In genomic region chr11:34809191-34810106, GRCh38 we compare ENCODE assay signal across 1 cellular context.
TF ChIP-seq lines count a peak whose summit lies in the region.

No MANE protein-coding gene starts in this region.

TF ChIP-seq in K562, 482 proteins besides CTCF, POLR2A, EP300 and RAD21 (continued from another document and continues in another):
- TF ChIP-seq MGA (IDR thresholded peaks at IDR 0.05), result no peak
- TF ChIP-seq SFPQ (IDR thresholded peaks at IDR 0.05; ENCODE audit: low read depth, low read length), result no peak
- TF ChIP-seq CAMTA2 (CRISPR knock-in tag; conservative IDR thresholded peaks at IDR 0.05), result no peak
- no peak for TF ChIP-seq THRAP3 (IDR thresholded peaks at IDR 0.05; ENCODE audit: borderline replicate concordance)
- TF ChIP-seq KAT8 (IDR thresholded peaks at IDR 0.05; ENCODE audit: low read depth), result no peak
- TF ChIP-seq IFI16 (CRISPR knock-in tag; IDR thresholded peaks at IDR 0.05), result no peak
- TF ChIP-seq ZNF589 (CRISPR knock-in tag; IDR thresholded peaks at IDR 0.05; ENCODE audit: low read depth), result peak; percentile 89
- TF ChIP-seq U2AF2 (optimal IDR thresholded peaks at IDR 0.05; ENCODE audit: low read depth, low read length), result no peak
- peak in 1 of 2 experiments; percentile 42; a peak in 2 of 3 replicates for TF ChIP-seq CBX3 (IDR thresholded peaks at IDR 0.05; ENCODE audit: borderline replicate concordance in 1 of 2, low read length in 2 of 2)
- TF ChIP-seq HNRNPK (IDR thresholded peaks at IDR 0.05; ENCODE audit: low read depth, low read length, poor library complexity, severe bottlenecking), result no peak
- TF ChIP-seq, protein P1, sequence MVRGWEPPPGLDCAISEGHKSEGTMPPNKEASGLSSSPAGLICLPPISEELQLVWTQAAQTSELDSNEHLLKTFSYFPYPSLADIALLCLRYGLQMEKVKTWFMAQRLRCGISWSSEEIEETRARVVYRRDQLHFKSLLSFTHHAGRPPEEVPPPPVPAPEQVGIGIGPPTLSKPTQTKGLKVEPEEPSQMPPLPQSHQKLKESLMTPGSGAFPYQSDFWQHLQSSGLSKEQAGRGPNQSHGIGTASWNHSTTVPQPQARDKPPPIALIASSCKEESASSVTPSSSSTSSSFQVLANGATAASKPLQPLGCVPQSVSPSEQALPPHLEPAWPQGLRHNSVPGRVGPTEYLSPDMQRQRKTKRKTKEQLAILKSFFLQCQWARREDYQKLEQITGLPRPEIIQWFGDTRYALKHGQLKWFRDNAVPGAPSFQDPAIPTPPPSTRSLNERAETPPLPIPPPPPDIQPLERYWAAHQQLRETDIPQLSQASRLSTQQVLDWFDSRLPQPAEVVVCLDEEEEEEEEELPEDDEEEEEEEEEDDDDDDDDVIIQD (CRISPR knock-in tag; IDR thresholded peaks at IDR 0.05), result no peak
- TF ChIP-seq CHD7 (IDR thresholded peaks at IDR 0.05; ENCODE audit: low read depth, low read length), result no peak
- no peak for TF ChIP-seq BDP1 (IDR thresholded peaks at IDR 0.05; ENCODE audit: insufficient read depth, insufficient read length)
- TF ChIP-seq ZNF57 (CRISPR knock-in tag; IDR thresholded peaks at IDR 0.05), result no peak
- TF ChIP-seq MTA3 (IDR thresholded peaks at IDR 0.05; ENCODE audit: borderline replicate concordance), result peak; percentile 51; the same call in 1 of the 2 replicates
- TF ChIP-seq EGR1 (conservative IDR thresholded peaks at IDR 0.05), result no peak
- TF ChIP-seq EP400 (IDR thresholded peaks at IDR 0.05), result peak; percentile 24; the same call in 1 of the 2 replicates
- TF ChIP-seq, protein P2, sequence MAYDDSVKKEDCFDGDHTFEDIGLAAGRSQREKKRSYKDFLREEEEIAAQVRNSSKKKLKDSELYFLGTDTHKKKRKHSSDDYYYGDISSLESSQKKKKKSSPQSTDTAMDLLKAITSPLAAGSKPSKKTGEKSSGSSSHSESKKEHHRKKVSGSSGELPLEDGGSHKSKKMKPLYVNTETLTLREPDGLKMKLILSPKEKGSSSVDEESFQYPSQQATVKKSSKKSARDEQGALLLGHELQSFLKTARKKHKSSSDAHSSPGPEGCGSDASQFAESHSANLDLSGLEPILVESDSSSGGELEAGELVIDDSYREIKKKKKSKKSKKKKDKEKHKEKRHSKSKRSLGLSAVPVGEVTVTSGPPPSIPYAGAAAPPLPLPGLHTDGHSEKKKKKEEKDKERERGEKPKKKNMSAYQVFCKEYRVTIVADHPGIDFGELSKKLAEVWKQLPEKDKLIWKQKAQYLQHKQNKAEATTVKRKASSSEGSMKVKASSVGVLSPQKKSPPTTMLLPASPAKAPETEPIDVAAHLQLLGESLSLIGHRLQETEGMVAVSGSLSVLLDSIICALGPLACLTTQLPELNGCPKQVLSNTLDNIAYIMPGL (CRISPR knock-in tag; IDR thresholded peaks at IDR 0.05), result no peak
- no peak; the same call in 1 of the 2 replicates for TF ChIP-seq THRB (CRISPR knock-in tag; conservative IDR thresholded peaks at IDR 0.05)
- no peak for TF ChIP-seq SRSF7 (optimal IDR thresholded peaks at IDR 0.05; ENCODE audit: low read depth, low read length)
